Comparison of ENCODE assay signal across 8 cellular contexts in the genomic region with DNA sequence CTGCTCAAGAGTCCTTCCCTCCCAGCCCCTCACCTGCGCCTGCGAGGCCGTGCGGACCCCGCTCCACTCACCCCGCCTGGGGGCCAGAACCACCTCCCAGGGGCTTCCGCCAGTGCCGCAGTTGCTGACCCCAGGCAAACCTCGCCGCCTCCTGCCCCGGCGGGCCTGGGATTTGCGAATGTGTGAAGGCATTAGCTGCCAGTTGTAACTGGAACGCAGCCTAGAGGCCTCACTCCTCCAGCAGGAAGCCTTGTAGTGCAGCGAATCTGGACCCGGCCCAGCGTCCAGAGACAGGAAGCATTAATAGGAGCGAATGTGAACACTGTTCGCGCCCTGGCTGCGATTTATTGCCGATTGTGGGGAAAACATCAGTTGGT.
DNase-seq lines count a peak whose midpoint lies in the region; ATAC-seq, FAIRE-seq and TF ChIP-seq lines count a peak whose summit lies in the region.

No MANE protein-coding gene starts in this region.

- FAIRE-seq in D721Med (lab: Jason Lieb, UNC) = no peak

- peak; percentile 79 for DNase-seq in GM04504 (ENCODE audit: low read depth)
- DNase-seq in cardiac fibroblast (ENCODE audit: low read depth in 2 of 2) = peak; percentile 70 to 97
- peak; percentile 47 for DNase-seq in inferior parietal cortex (ENCODE audit: extremely low spot score)
- DNase-seq in sciatic nerve (ENCODE audit: low spot score) = peak; percentile 92
- DNase-seq in DMS53 treated with DMSO at 0.1 percent for 48 hours (lab: John Stamatoyannopoulos, UW; ENCODE audit: unreplicated experiment) = no peak
- no peak for DNase-seq in NCI-H82 (lab: John Stamatoyannopoulos, UW)
- no peak for DNase-seq in stimulated activated naive CD4-positive, alpha-beta T cell treated with Interleukin-2 at 50 U/mL for 16 hours (lab: John Stamatoyannopoulos, UW)
- no peak for DNase-seq in D721Med (ENCODE audit: insufficient read length, low spot score)

- TF ChIP-seq CTCF in cardiac fibroblast (IDR thresholded peaks at IDR 0.05; ENCODE audit: low read depth, low read length) (no peak), D721Med (IDR thresholded peaks at IDR 0.05; ENCODE audit: insufficient read depth, missing control alignments) (no peak)

- no peak overlapping the region for H3K4me3 ChIP-seq in cardiac fibroblast (replicated peaks in 1 of 2; ENCODE audit: low read depth in 2 of 2, low read length in 2 of 2)

- intact Hi-C loops in sciatic nerve (cut with DNase I) = no loop called here

- ATAC-seq in sciatic nerve = peak; percentile 80

Comparison
In these comparisons a context has a peak if more than half of its experiments do, and no peak if none do; other contexts are left out.
1. DNase-seq: peak in GM04504 (single experiment), cardiac fibroblast (2 of 2), inferior parietal cortex (single experiment) and sciatic nerve (single experiment); none in DMS53 treated with DMSO at 0.1 percent for 48 hours (single experiment), NCI-H82 (single experiment), stimulated activated naive CD4-positive, alpha-beta T cell treated with Interleukin-2 at 50 U/mL for 16 hours (single experiment) and D721Med (single experiment).